Comparison of ENCODE assay signal across 28 cellular contexts in genomic region chr2:215083146-215083545, GRCh38. TPM values are rescaled to one million over a fixed set of nuclear protein-coding genes. Genes with fewer than 3 reads are reported as not detected.
"Had no signal": no experiment of that assay in that cellular context is flagged by ENCODE, and none has a peak within 500 bp of the region (broad histone marks: within the 10 kb centered on the region; RNA-seq: fewer than 3 reads in every experiment).

No MANE protein-coding gene starts in this region.

- H3K9me3 Mint-ChIP-seq: mesothelial cell of epicardium; stimulated activated naive B cell treated with anti-CD40 and anti-IgM and Interleukin-4, amounts not matched to agents 10 μg/mL and 1 μg/mL and 100 μg/mL, for 72 hours had no signal

- H3K36me3 ChIP-seq: left ventricle myocardium inferior, ovary, right atrium auricular region, stomach, thyroid gland, transverse colon, upper lobe of left lung, vagina had no signal

- H3K9me3 ChIP-seq: left ventricle myocardium inferior, ovary, right atrium auricular region, stomach, testis, thyroid gland, transverse colon, upper lobe of left lung, vagina had no signal

- H3K4me1 ChIP-seq: left ventricle myocardium inferior, right atrium auricular region, stomach, testis, thyroid gland, transverse colon, upper lobe of left lung, vagina had no signal

- ATAC-seq: left cardiac atrium; natural killer cell; sciatic nerve; stimulated activated naive B cell treated with anti-CD40 and anti-IgM and Interleukin-4, amounts not matched to agents 10 μg/mL and 1 μg/mL and 100 μg/mL, for 72 hours; stimulated activated naive CD8-positive, alpha-beta T cell treated with anti-CD3 and anti-CD28 coated beads, Interleukin-15, Interleukin-2, amounts not matched to agents 100 U/mL and 50 U/mL, for 24 hours had no signal

- H3K27me3 ChIP-seq: ovary, right atrium auricular region, stomach, testis, thyroid gland, transverse colon, upper lobe of left lung, vagina had no signal

- H3K4me3 Mint-ChIP-seq: mesothelial cell of epicardium; naive B cell; natural killer cell; stimulated activated naive B cell treated with anti-CD40 and anti-IgM and Interleukin-4, amounts not matched to agents 10 μg/mL and 1 μg/mL and 100 μg/mL, for 72 hours had no signal

- H3K27ac Mint-ChIP-seq: mesothelial cell of epicardium; naive B cell; natural killer cell; progenitor cell of endocrine pancreas; stimulated activated naive B cell treated with anti-CD40 and anti-IgM and Interleukin-4, amounts not matched to agents 10 μg/mL and 1 μg/mL and 100 μg/mL, for 72 hours had no signal

- H3K4me1 Mint-ChIP-seq: mesothelial cell of epicardium; naive B cell; natural killer cell; stimulated activated naive B cell treated with anti-CD40 and anti-IgM and Interleukin-4, amounts not matched to agents 10 μg/mL and 1 μg/mL and 100 μg/mL, for 72 hours had no signal

- DNase-seq: islet precursor cell; left cardiac atrium; left ventricle myocardium inferior; mesendoderm; naive B cell; natural killer cell; ovary; stimulated activated CD4-positive, alpha-beta T cell treated with anti-CD3 and anti-CD28 coated beads, Interleukin-12 subunit alpha, Interleukin-12 subunit beta, amount 100 ng/mL, for 4 hours; stimulated activated CD4-positive, alpha-beta T cell treated with anti-CD3 and anti-CD28 coated beads, Interleukin-15, amount 100 ng/mL, for 24 hours; stimulated activated CD4-positive, alpha-beta T cell treated with anti-CD3 and anti-CD28 coated beads, Interleukin-2, amount 100 ng/mL, for 24 hours; stimulated activated CD4-positive, alpha-beta T cell treated with anti-CD3 and anti-CD28 coated beads, Interleukin-4, amount 100 ng/mL, for 1 hour; stimulated activated naive B cell treated with anti-CD40 and anti-IgM and Interleukin-4, amounts not matched to agents 10 μg/mL and 1 μg/mL and 100 μg/mL, for 72 hours; stimulated activated naive CD8-positive, alpha-beta T cell treated with anti-CD3 and anti-CD28 coated beads, Interleukin-15, Interleukin-2, amounts not matched to agents 100 U/mL and 50 U/mL, for 24 hours; stomach; testis; thyroid gland; transverse colon; upper lobe of left lung had no signal

- H3K27me3 Mint-ChIP-seq: progenitor cell of endocrine pancreas; stimulated activated naive B cell treated with anti-CD40 and anti-IgM and Interleukin-4, amounts not matched to agents 10 μg/mL and 1 μg/mL and 100 μg/mL, for 72 hours had no signal

- H3K4me3 ChIP-seq: left ventricle myocardium inferior, lung, ovary, right atrium auricular region, skin epidermis, stomach, testis, thyroid gland, transverse colon, upper lobe of left lung, vagina had no signal

- H3K27ac ChIP-seq: left ventricle myocardium inferior, ovary, right atrium auricular region, skin epidermis, stomach, testis, thyroid gland, transverse colon, upper lobe of left lung, vagina had no signal

- H3K36me3 Mint-ChIP-seq: mesothelial cell of epicardium; naive B cell; natural killer cell; stimulated activated naive B cell treated with anti-CD40 and anti-IgM and Interleukin-4, amounts not matched to agents 10 μg/mL and 1 μg/mL and 100 μg/mL, for 72 hours had no signal

RNA-seq across cellular contexts. Expression of gene ABCA12, which starts 55.3 kb away (rescaled TPM):
- total RNA-seq: left cardiac atrium, mononuclear cell, natural killer cell, omental fat pad, sciatic nerve, thyroid gland had no signal
- polyA plus RNA-seq: neural cell had no signal
